Comparison of ENCODE assay signal across 8 cellular contexts in the genomic region with DNA sequence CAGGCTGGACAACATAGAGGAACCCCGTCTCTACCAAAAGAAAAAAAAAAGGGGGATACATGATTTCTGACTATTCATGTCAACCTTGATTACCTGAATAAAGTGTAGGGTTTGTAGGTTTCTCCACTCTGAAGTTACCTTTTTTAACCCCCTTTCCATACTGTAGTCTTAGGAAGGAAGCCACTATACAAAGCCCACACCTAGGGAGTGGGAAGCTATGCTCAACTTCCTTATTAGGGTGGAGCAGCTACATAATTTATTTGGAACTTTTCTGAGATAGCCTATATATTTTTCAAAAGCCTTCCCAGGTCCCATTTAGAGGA. TPM values are rescaled to one million over a fixed set of nuclear protein-coding genes. Genes with fewer than 3 reads are reported as not detected.
DNase-seq lines count a peak whose midpoint lies in the region; ATAC-seq and TF ChIP-seq lines count a peak whose summit lies in the region.

No MANE protein-coding gene starts in this region.

- H3K4me3 ChIP-seq in gastroesophageal sphincter (peak overlapping the region; percentile 76 to 96), gastrocnemius medialis (peak overlapping the region; percentile 90 to 100 (median 94))

- DNase-seq in gastrocnemius medialis, result no peak
- no peak for DNase-seq in NCI-H2029 (lab: John Stamatoyannopoulos, UW)
- DNase-seq in AML-193 (lab: John Stamatoyannopoulos, UW), result no peak

- in situ Hi-C loops in gastrocnemius medialis (cut with MboI; ENCODE audit: low sequenced_read_pairs in 4 of 4), result loop anchor here in 1 of 4 donors (25.0 kb wide), 1 partner anchor 467 kb away; the partner anchor contains the start of gene HDHD5

- peaks cover 0 to 39% (median 11%) of the 10 kb centered on the region in 3 donors for H3K4me1 ChIP-seq in gastroesophageal sphincter
- H3K4me1 ChIP-seq in gastrocnemius medialis, result peaks cover 17 to 31% of the 10 kb centered on the region in 2 donors

- ATAC-seq in GM21723 (IDR thresholded peaks at IDR 0.05; ENCODE audit: unreplicated experiment) (peak; percentile 3), gastroesophageal sphincter (no peak), gastrocnemius medialis (peak in 1 of 2 donors; percentile 1), HG03460 (IDR thresholded peaks at IDR 0.05; ENCODE audit: unreplicated experiment) (no peak), GM18858 (IDR thresholded peaks at IDR 0.05; ENCODE audit: unreplicated experiment) (no peak)

- TF ChIP-seq CTCF in VCaP (conservative IDR thresholded peaks at IDR 0.05) (no peak), gastroesophageal sphincter (IDR thresholded peaks at IDR 0.05) (no peak), gastrocnemius medialis (IDR thresholded peaks at IDR 0.05 in 4 of 5, conservative IDR thresholded peaks at IDR 0.05 in 1 of 5) (no peak)

- intact Hi-C loops in gastrocnemius medialis (cut with DNase I; ENCODE audit: low total_unique reads), result loop anchor here (5.0 kb wide), 2 partner anchors 57 to 158 kb away; no protein-coding TSS in a partner anchor

- 0% methylated on average over 1 of the region's 1 CpG for WGBS in gastroesophageal sphincter (ENCODE audit: low coverage in 1 of 2), 2 donors

- H3K27ac ChIP-seq in VCaP (peak overlapping the region; percentile 89), gastroesophageal sphincter (peak overlapping the region; percentile 88 to 96 (median 92)), gastrocnemius medialis (peak overlapping the region; percentile 94 to 99 (median 98))

- H3K27me3 ChIP-seq in gastroesophageal sphincter, result no peaks in the 10 kb centered on the region
- no peaks in the 10 kb centered on the region for H3K27me3 ChIP-seq in gastrocnemius medialis

- TF ChIP-seq POLR2A in gastroesophageal sphincter (IDR thresholded peaks at IDR 0.05), result no peak
- no peak for TF ChIP-seq POLR2A in gastrocnemius medialis (IDR thresholded peaks at IDR 0.05)

- no peaks in the 10 kb centered on the region for H3K9me3 ChIP-seq in gastroesophageal sphincter
- H3K9me3 ChIP-seq in gastrocnemius medialis, result no peaks in the 10 kb centered on the region

- TF ChIP-seq EP300 in gastroesophageal sphincter (IDR thresholded peaks at IDR 0.05), result no peak

- peaks cover 0 to 13% of the 10 kb centered on the region in 2 donors for H3K36me3 ChIP-seq in gastroesophageal sphincter
- H3K36me3 ChIP-seq in gastrocnemius medialis, result no peaks in the 10 kb centered on the region

RNA-seq across cellular contexts. Expression of gene ATP6V1E1, which starts 0.6 kb away (rescaled TPM):
- total RNA-seq in gastroesophageal sphincter (100 to 1,000 TPM; 146 to 252 (median 195) TPM), gastrocnemius medialis (100 to 1,000 TPM; 243 to 279 (median 250) TPM)

RNA-seq across cellular contexts. Expression of gene BCL2L13, which starts 9.4 kb away (rescaled TPM):
- total RNA-seq in gastroesophageal sphincter (100 to 1,000 TPM in 2 of 4 donors, 10 to 100 TPM in 2; 68.5 to 193 (median 131) TPM), gastrocnemius medialis (100 to 1,000 TPM; 162 to 310 (median 231) TPM)
